26 cellular contexts compared by ENCODE assay signal in the genomic region with DNA sequence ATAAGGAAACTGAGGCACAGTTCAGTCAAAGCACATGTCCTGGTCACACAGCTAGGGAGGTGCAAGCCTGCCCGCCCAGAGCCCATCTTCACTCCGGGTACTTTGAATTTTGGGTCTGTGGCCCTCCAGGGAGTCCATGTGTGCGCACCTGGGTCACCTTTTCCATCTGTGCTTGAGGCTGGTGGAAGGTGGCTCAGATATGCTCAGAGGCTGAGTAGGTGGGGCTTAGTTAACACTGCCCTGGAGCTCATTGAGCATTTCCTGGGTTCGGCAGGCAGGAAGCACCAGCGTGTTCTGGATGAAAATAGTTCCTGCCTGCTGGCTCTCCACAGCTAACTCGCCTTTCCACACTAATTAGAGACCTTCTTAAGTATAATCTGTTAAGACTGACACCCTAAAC. TPM values are rescaled to one million over a fixed set of nuclear protein-coding genes. Genes with fewer than 3 reads are reported as not detected.
DNase-seq lines count a peak whose midpoint lies in the region; ATAC-seq and TF ChIP-seq lines count a peak whose summit lies in the region.
"Had no signal": no experiment of that assay in that cellular context is flagged by ENCODE, and none has a peak within 500 bp of the region (broad histone marks: within the 10 kb centered on the region; RNA-seq: fewer than 3 reads in every experiment).

No MANE protein-coding gene starts in this region.

- H3K4me1 Mint-ChIP-seq in activated CD4-positive, alpha-beta memory T cell treated with anti-CD3 and anti-CD28 coated beads, Interleukin-2, amount 10 ng/mL, durations not matched to agents 7 days and 5 days = peaks cover 41% of the 10 kb centered on the region
- peaks cover 17% of the 10 kb centered on the region for H3K4me1 Mint-ChIP-seq in endothelial cell (ENCODE audit: unreplicated experiment)

- H3K27me3 ChIP-seq in transverse colon = no peaks in the 10 kb centered on the region
- no peaks in the 10 kb centered on the region for H3K27me3 ChIP-seq in body of pancreas
- H3K27me3 ChIP-seq: spleen had no signal

- H3K4me3 ChIP-seq in transverse colon (no peak overlapping the region), body of pancreas (no peak overlapping the region)
- H3K4me3 ChIP-seq: psoas muscle had no signal

- WGBS in transverse colon (ENCODE audit: low coverage in 1 of 2), 2 donors = 82% methylated on average over 6 of the region's 6 CpGs; no CpG with 5 or more reads in 1 of the 2 donors
- WGBS in body of pancreas, 2 donors = 86 to 90% methylated on average over 6 of the region's 6 CpGs

- CTCF ChIA-PET in activated CD4-positive, alpha-beta memory T cell treated with anti-CD3 and anti-CD28 coated beads, Interleukin-2, amount 10 ng/mL, durations not matched to agents 7 days and 5 days (lab: Charles Lee) = interaction anchor here (0.9 to 2.4 kb wide), 2 partner anchors 19 to 83 kb away, joined by 3 to 10 read pairs; a partner anchor contains a TSS

- POLR2A ChIA-PET in activated CD4-positive, alpha-beta memory T cell treated with anti-CD3 and anti-CD28 coated beads, Interleukin-2, amount 10 ng/mL, durations not matched to agents 7 days and 5 days (lab: Charles Lee) = interaction anchor here (1.3 to 2.2 kb wide), 2 partner anchors 19 to 26 kb away, joined by 6 to 24 read pairs; a partner anchor contains a TSS

- peak; percentile 33 for TF ChIP-seq POLR2A in transverse colon (IDR thresholded peaks at IDR 0.05)
- no peak for TF ChIP-seq POLR2A in body of pancreas (IDR thresholded peaks at IDR 0.05)

- H3K4me1 ChIP-seq in transverse colon = peaks cover 5 to 43% (median 27%) of the 10 kb centered on the region in 4 donors
- peaks cover 11% of the 10 kb centered on the region for H3K4me1 ChIP-seq in body of pancreas
- H3K4me1 ChIP-seq: psoas muscle had no signal

- H3K27ac ChIP-seq in transverse colon (peak overlapping the region; percentile 48 to 80 (median 64)), body of pancreas (no peak overlapping the region)
- H3K27ac ChIP-seq: psoas muscle, VCaP had no signal

- peak overlapping the region; percentile 90 for H3K27ac Mint-ChIP-seq in activated CD4-positive, alpha-beta memory T cell treated with anti-CD3 and anti-CD28 coated beads, Interleukin-2, amount 10 ng/mL, durations not matched to agents 7 days and 5 days
- peak overlapping the region; percentile 72 for H3K27ac Mint-ChIP-seq in endothelial cell (ENCODE audit: unreplicated experiment)
- H3K27ac Mint-ChIP-seq: nephron progenitor cell had no signal

- no peaks in the 10 kb centered on the region for H3K9me3 Mint-ChIP-seq in activated CD4-positive, alpha-beta memory T cell treated with anti-CD3 and anti-CD28 coated beads, Interleukin-2, amount 10 ng/mL, durations not matched to agents 7 days and 5 days
- no peaks in the 10 kb centered on the region for H3K9me3 Mint-ChIP-seq in endothelial cell (ENCODE audit: unreplicated experiment)
- H3K9me3 Mint-ChIP-seq: memory B cell, nephron progenitor cell had no signal

- peaks cover 17% of the 10 kb centered on the region for H3K36me3 Mint-ChIP-seq in activated CD4-positive, alpha-beta memory T cell treated with anti-CD3 and anti-CD28 coated beads, Interleukin-2, amount 10 ng/mL, durations not matched to agents 7 days and 5 days (ENCODE audit: low read depth)
- H3K36me3 Mint-ChIP-seq in endothelial cell (ENCODE audit: low read depth, unreplicated experiment) = peaks cover 9% of the 10 kb centered on the region

- peak; percentile 23 for DNase-seq in stimulated activated CD4-positive, alpha-beta T cell treated with anti-CD3 and anti-CD28 coated beads, Interleukin-15, amount 100 ng/mL, for 24 hours
- no peak for DNase-seq in stimulated activated CD4-positive, alpha-beta T cell treated with anti-CD3 and anti-CD28 coated beads, Interleukin-4, amount 100 ng/mL, for 1 hour
- peak; percentile 25 for DNase-seq in activated CD4-positive, alpha-beta memory T cell treated with anti-CD3 and anti-CD28 coated beads, Interleukin-2, amount 10 ng/mL, durations not matched to agents 7 days and 5 days
- DNase-seq in endothelial cell (ENCODE audit: low spot score) = peak; percentile 12
- peak; percentile 43 for DNase-seq in transverse colon
- no peak for DNase-seq in body of pancreas
- DNase-seq in effector CD4-positive, alpha-beta T cell = no peak
- no peak for DNase-seq in stimulated activated CD8-positive, alpha-beta memory T cell treated with anti-CD3 and anti-CD28 coated beads, Interleukin-4, amount 100 ng/mL, for 48 hours
- DNase-seq: caudate nucleus, COR-L47, DMS79 treated with DMSO at 0.1 percent for 48 hours, foreskin melanocyte, hypothalamus, kidney, NCI-H1694 treated with DMSO at 0.1 percent for 48 hours, NCI-H82, nephron progenitor cell, OCI-M1, psoas muscle, Right ventricle myocardium superior, spleen, substantia nigra had no signal

- H3K36me3 ChIP-seq in transverse colon (peaks cover 0 to 9% (median 2%) of the 10 kb centered on the region in 4 donors), body of pancreas (replicated peaks in 1 of 2; ENCODE audit: insufficient read depth in 1 of 2, low read depth in 2 of 2) (peaks cover 0 to 4% of the 10 kb centered on the region in 2 donors)

- intact Hi-C loops in transverse colon (cut with DNase I; ENCODE audit: low total_unique reads) = no loop called here
- intact Hi-C loops in body of pancreas (cut with DNase I) = no loop called here

- H3K27me3 Mint-ChIP-seq in activated CD4-positive, alpha-beta memory T cell treated with anti-CD3 and anti-CD28 coated beads, Interleukin-2, amount 10 ng/mL, durations not matched to agents 7 days and 5 days = no peaks in the 10 kb centered on the region
- peaks cover 6% of the 10 kb centered on the region for H3K27me3 Mint-ChIP-seq in endothelial cell (ENCODE audit: unreplicated experiment)
- H3K27me3 Mint-ChIP-seq: memory B cell had no signal

- no peaks in the 10 kb centered on the region for H3K9me3 ChIP-seq in transverse colon
- H3K9me3 ChIP-seq in body of pancreas = no peaks in the 10 kb centered on the region
- H3K9me3 ChIP-seq: psoas muscle, spleen had no signal

- H3K4me3 Mint-ChIP-seq in activated CD4-positive, alpha-beta memory T cell treated with anti-CD3 and anti-CD28 coated beads, Interleukin-2, amount 10 ng/mL, durations not matched to agents 7 days and 5 days = peak overlapping the region; percentile 51
- H3K4me3 Mint-ChIP-seq in endothelial cell (ENCODE audit: unreplicated experiment) = no peak overlapping the region
- H3K4me3 Mint-ChIP-seq: nephron progenitor cell had no signal

- TF ChIP-seq CTCF in endothelial cell (IDR thresholded peaks at IDR 0.05; ENCODE audit: unreplicated experiment) = no peak
- TF ChIP-seq CTCF in transverse colon (IDR thresholded peaks at IDR 0.05) = no peak
- no peak for TF ChIP-seq CTCF in body of pancreas (IDR thresholded peaks at IDR 0.05)

- in situ Hi-C loops in transverse colon (cut with MboI; ENCODE audit: low pct_ligation_motif_present in 1 of 4, low pct_unique_long_range_greater_than_20kb in 1 of 4, low sequenced_read_pairs in 3 of 4) = no loop called here

- TF ChIP-seq EP300 in transverse colon (IDR thresholded peaks at IDR 0.05; ENCODE audit: low read depth) = no peak

- no peak for ATAC-seq in body of pancreas
- ATAC-seq: psoas muscle had no signal

RNA-seq across cellular contexts. Expression of a gene that starts 19.2 kb away (rescaled TPM):
- total RNA-seq in activated CD4-positive, alpha-beta memory T cell treated with anti-CD3 and anti-CD28 coated beads, Interleukin-2, amount 10 ng/mL, durations not matched to agents 7 days and 5 days = 10 to 100 TPM; 26.9 to 31.5 TPM
- total RNA-seq in endothelial cell (ENCODE audit: unreplicated experiment) = 72.3 TPM
- total RNA-seq in transverse colon = 100 to 1,000 TPM in 2 of 4 donors, 10 to 100 TPM in 2; 55.4 to 328 (median 112) TPM
- total RNA-seq in body of pancreas = 10 to 100 TPM; 44.2 to 50.8 TPM

RNA-seq across cellular contexts. Expression of a gene that starts 21.9 kb away (rescaled TPM):
- total RNA-seq in activated CD4-positive, alpha-beta memory T cell treated with anti-CD3 and anti-CD28 coated beads, Interleukin-2, amount 10 ng/mL, durations not matched to agents 7 days and 5 days = under 1 TPM; 0.10 to 0.40 TPM
- total RNA-seq in endothelial cell (ENCODE audit: unreplicated experiment) = not detected
- 10 to 100 TPM in 1 of 4 donors, 1 to 10 TPM in 3; 2.0 to 24.3 (median 6.7) TPM for total RNA-seq in transverse colon
- total RNA-seq in body of pancreas = 10 to 100 TPM; 15.6 to 95.9 TPM
- total RNA-seq: H4 had no signal

RNA-seq across cellular contexts. Expression of a gene that starts 24.6 kb away (rescaled TPM):
- total RNA-seq in activated CD4-positive, alpha-beta memory T cell treated with anti-CD3 and anti-CD28 coated beads, Interleukin-2, amount 10 ng/mL, durations not matched to agents 7 days and 5 days = 10 to 100 TPM; 54.9 to 61.0 TPM
- total RNA-seq in endothelial cell (ENCODE audit: unreplicated experiment) (92.2 TPM), transverse colon (100 to 1,000 TPM in 3 of 4 donors, 10 to 100 TPM in 1; 85.1 to 316 (median 153) TPM), body of pancreas (100 to 1,000 TPM; 106 to 162 TPM)

RNA-seq across cellular contexts. Expression of a gene that starts 26.6 kb away (rescaled TPM):
- not detected for total RNA-seq in activated CD4-positive, alpha-beta memory T cell treated with anti-CD3 and anti-CD28 coated beads, Interleukin-2, amount 10 ng/mL, durations not matched to agents 7 days and 5 days
- total RNA-seq in endothelial cell (ENCODE audit: unreplicated experiment) (not detected), transverse colon (under 1 TPM in 1 of 4 donors, not detected in 3; 0.95 TPM), body of pancreas (100 to 1,000 TPM; 102 to 140 TPM)
- total RNA-seq: activated CD8-positive, alpha-beta memory T cell treated with anti-CD3 and anti-CD28 coated beads for 36 hours; H4; spleen had no signal

RNA-seq across cellular contexts. Expression of a gene that starts 29.1 kb away (rescaled TPM):
- total RNA-seq in activated CD4-positive, alpha-beta memory T cell treated with anti-CD3 and anti-CD28 coated beads, Interleukin-2, amount 10 ng/mL, durations not matched to agents 7 days and 5 days = not detected
- total RNA-seq in endothelial cell (ENCODE audit: unreplicated experiment) = not detected
- 1 to 10 TPM in 1 of 4 donors, under 1 TPM in 2, not detected in 1; 0.55 to 2.6 (median 0.79) TPM for total RNA-seq in transverse colon
- total RNA-seq in body of pancreas = 1,000 to 10,000 TPM in 1 of 2 donors, 100 to 1,000 TPM in 1; 517 to 2,271 TPM
- total RNA-seq: activated CD8-positive, alpha-beta memory T cell treated with anti-CD3 and anti-CD28 coated beads for 36 hours; H4; kidney had no signal

Comparison
In these comparisons a context has a peak if more than half of its experiments do, and no peak if none do; other contexts are left out.
1. DNase-seq: peak in stimulated activated CD4-positive, alpha-beta T cell treated with anti-CD3 and anti-CD28 coated beads, Interleukin-15, amount 100 ng/mL, for 24 hours (single experiment), activated CD4-positive, alpha-beta memory T cell treated with anti-CD3 and anti-CD28 coated beads, Interleukin-2, amount 10 ng/mL, durations not matched to agents 7 days and 5 days (single experiment), endothelial cell (single experiment) and transverse colon (single experiment); none in stimulated activated CD4-positive, alpha-beta T cell treated with anti-CD3 and anti-CD28 coated beads, Interleukin-4, amount 100 ng/mL, for 1 hour (single experiment), body of pancreas (0 of 4), effector CD4-positive, alpha-beta T cell (single experiment) and stimulated activated CD8-positive, alpha-beta memory T cell treated with anti-CD3 and anti-CD28 coated beads, Interleukin-4, amount 100 ng/mL, for 48 hours (single experiment).
2. H3K27ac ChIP-seq: peak in transverse colon (4 of 4); none in body of pancreas (0 of 4).